In genomic region chr10:103736763-103737162, GRCh38 we compare ENCODE assay signal across 8 cellular contexts.
DNase-seq lines count a peak whose midpoint lies in the region; ATAC-seq lines count a peak whose summit lies in the region.

No MANE protein-coding gene starts in this region.

- peak; percentile 92 for DNase-seq in ELF-1 (ENCODE audit: low read depth, low spot score)
- DNase-seq in SK-MEL-5 (ENCODE audit: low read depth, low spot score) = peak; percentile 91
- DNase-seq in iPS-NIHi7 (ENCODE audit: extremely low spot score) = peak; percentile 90
- DNase-seq in dedifferentiated amniotic fluid mesenchymal stem cell (ENCODE audit: extremely low spot score) = no peak
- DNase-seq in HK-2 (ENCODE audit: unreplicated experiment) = no peak
- no peak for DNase-seq in effector CD4-positive, alpha-beta T cell

- in situ Hi-C loops in SK-MEL-5 (cut with HindIII; ENCODE audit: low pct_unique_long_range_greater_than_20kb, low sequenced_read_pairs) = no loop called here

- ATAC-seq in HG02759 (IDR thresholded peaks at IDR 0.05; ENCODE audit: unreplicated experiment) (peak; percentile 71), GM21423 (IDR thresholded peaks at IDR 0.05; ENCODE audit: unreplicated experiment) (no peak)

Comparison
In these comparisons a context has a peak if more than half of its experiments do, and no peak if none do; other contexts are left out.
1. DNase-seq: peak in ELF-1 (single experiment), SK-MEL-5 (single experiment) and iPS-NIHi7 (single experiment); none in dedifferentiated amniotic fluid mesenchymal stem cell (single experiment), HK-2 (single experiment) and effector CD4-positive, alpha-beta T cell (single experiment).